1 cellular context compared by ENCODE assay signal in the genomic region with DNA sequence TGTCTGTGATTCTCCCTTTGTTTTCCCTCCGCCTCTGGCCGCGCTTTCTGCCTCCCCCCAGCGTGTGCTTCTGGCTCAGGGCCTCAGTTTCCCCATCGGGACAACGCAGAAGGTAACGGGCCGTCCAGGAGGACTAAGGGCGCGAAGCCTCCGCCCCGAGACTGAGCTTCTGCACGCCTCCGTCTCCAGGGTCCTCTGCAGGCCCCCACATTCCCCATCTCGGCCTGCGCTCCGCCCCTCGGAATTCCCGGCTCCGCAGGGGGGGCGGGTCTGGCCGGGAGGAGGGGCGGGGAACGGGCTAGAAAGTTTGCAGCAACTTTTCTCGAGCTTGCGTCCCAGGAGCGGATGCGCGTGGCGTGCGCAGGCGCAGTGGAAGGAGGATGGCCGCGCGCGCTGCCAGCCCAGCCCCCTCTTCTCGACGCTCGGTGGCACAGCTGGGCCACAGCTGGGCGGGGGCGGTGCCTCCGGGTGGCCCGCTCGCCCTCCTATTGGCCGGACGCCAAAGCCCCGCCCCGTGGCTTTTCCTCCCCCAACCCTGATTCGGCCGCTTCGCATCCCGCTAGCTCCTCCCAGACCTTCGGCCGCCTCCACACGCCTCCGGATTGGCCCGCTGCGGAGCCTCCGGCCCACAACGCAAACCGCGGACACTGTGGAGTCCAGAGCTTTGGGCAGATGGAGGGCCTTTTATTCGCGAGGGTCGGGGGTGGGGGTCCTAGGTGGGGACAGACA.
TF ChIP-seq lines count a peak whose summit lies in the region.

SIX5 (minus strand) TSS at position 199 of the 729 bp plus-strand sequence. CDS start 408 bp downstream, outside the sequence.

TF ChIP-seq in K562, 482 proteins besides CTCF, POLR2A, EP300 and RAD21 (continued from another document and continues in another):
- TF ChIP-seq E2F4 (CRISPR knock-in tag; IDR thresholded peaks at IDR 0.05; ENCODE audit: low read depth), result 0 out of 2 replicates have a peak, but pooled peaks have one; percentile 18
- TF ChIP-seq BCOR (IDR thresholded peaks at IDR 0.05), result peak; percentile 97
- TF ChIP-seq GABPA (tag; conservative IDR thresholded peaks at IDR 0.05; ENCODE audit: low read depth), result no peak
- no peak for TF ChIP-seq ARID2 (IDR thresholded peaks at IDR 0.05)
- TF ChIP-seq CXXC5 (CRISPR knock-in tag; IDR thresholded peaks at IDR 0.05), result peak; percentile 92
- 0 out of 2 replicates have a peak, but pooled peaks have one; percentile 15 for TF ChIP-seq TEAD2 (tag; IDR thresholded peaks at IDR 0.05)
- no peak for TF ChIP-seq CBX1 (IDR thresholded peaks at IDR 0.05; ENCODE audit: low read depth)
- TF ChIP-seq ZC3H11A (IDR thresholded peaks at IDR 0.05; ENCODE audit: low read depth, low read length), result no peak
- 0 out of 2 replicates have a peak, but pooled peaks have one; percentile 37 for TF ChIP-seq ELF2 (CRISPR knock-in tag; IDR thresholded peaks at IDR 0.05)
- peak; percentile 52 for TF ChIP-seq CREB1 (IDR thresholded peaks at IDR 0.05)
- TF ChIP-seq CREB1 (CRISPR knock-in tag; IDR thresholded peaks at IDR 0.05), result peak; percentile 78
- TF ChIP-seq, protein P1, sequence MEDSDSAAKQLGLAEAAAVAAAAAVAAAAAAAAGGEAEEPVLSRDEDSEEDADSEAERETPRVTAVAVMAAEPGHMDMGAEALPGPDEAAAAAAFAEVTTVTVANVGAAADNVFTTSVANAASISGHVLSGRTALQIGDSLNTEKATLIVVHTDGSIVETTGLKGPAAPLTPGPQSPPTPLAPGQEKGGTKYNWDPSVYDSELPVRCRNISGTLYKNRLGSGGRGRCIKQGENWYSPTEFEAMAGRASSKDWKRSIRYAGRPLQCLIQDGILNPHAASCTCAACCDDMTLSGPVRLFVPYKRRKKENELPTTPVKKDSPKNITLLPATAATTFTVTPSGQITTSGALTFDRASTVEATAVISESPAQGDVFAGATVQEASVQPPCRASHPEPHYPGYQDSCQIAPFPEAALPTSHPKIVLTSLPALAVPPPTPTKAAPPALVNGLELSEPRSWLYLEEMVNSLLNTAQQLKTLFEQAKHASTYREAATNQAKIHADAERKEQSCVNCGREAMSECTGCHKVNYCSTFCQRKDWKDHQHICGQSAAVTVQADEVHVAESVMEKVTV (CRISPR knock-in tag; IDR thresholded peaks at IDR 0.05), result 0 out of 2 replicates have a peak, but pooled peaks have one; percentile 3
- peak; percentile 71; the same call in 1 of the 2 replicates for TF ChIP-seq GABPB1 (CRISPR knock-in tag; IDR thresholded peaks at IDR 0.05)
- peak; percentile 97 to 100 for TF ChIP-seq SIN3A (IDR thresholded peaks at IDR 0.05; ENCODE audit: borderline replicate concordance in 2 of 2, control insufficient read depth in 1 of 2, low read depth in 2 of 2, low read length in 2 of 2)
- TF ChIP-seq RBM17 (IDR thresholded peaks at IDR 0.05; ENCODE audit: borderline replicate concordance, low read depth, low read length), result no peak
- TF ChIP-seq SETDB1 (IDR thresholded peaks at IDR 0.05; ENCODE audit: low read length), result no peak
- no peak for TF ChIP-seq ZNF277 (CRISPR knock-in tag; IDR thresholded peaks at IDR 0.05; ENCODE audit: borderline replicate concordance)
- TF ChIP-seq, protein P2, sequence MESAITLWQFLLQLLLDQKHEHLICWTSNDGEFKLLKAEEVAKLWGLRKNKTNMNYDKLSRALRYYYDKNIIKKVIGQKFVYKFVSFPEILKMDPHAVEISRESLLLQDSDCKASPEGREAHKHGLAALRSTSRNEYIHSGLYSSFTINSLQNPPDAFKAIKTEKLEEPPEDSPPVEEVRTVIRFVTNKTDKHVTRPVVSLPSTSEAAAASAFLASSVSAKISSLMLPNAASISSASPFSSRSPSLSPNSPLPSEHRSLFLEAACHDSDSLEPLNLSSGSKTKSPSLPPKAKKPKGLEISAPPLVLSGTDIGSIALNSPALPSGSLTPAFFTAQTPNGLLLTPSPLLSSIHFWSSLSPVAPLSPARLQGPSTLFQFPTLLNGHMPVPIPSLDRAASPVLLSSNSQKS (CRISPR knock-in tag; IDR thresholded peaks at IDR 0.05), result no peak
- no peak for TF ChIP-seq ETV5 (CRISPR knock-in tag; IDR thresholded peaks at IDR 0.05; ENCODE audit: low read depth)
- TF ChIP-seq ZBTB17 (CRISPR knock-in tag; IDR thresholded peaks at IDR 0.05), result peak; percentile 72; the same call in 1 of the 2 replicates
- peak; percentile 96 for TF ChIP-seq NFIC (IDR thresholded peaks at IDR 0.05)
- TF ChIP-seq USF2 (CRISPR knock-in tag; IDR thresholded peaks at IDR 0.05), result no peak
- TF ChIP-seq, protein P3, sequence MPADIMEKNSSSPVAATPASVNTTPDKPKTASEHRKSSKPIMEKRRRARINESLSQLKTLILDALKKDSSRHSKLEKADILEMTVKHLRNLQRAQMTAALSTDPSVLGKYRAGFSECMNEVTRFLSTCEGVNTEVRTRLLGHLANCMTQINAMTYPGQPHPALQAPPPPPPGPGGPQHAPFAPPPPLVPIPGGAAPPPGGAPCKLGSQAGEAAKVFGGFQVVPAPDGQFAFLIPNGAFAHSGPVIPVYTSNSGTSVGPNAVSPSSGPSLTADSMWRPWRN (IDR thresholded peaks at IDR 0.05; ENCODE audit: low read depth), result peak; percentile 23; the same call in 1 of the 2 replicates
- peak in 1 of 2 experiments; percentile 82; a peak in 2 of 4 replicates for TF ChIP-seq ZNF318 (IDR thresholded peaks at IDR 0.05; ENCODE audit: borderline replicate concordance in 1 of 2, low read depth in 1 of 2)
- TF ChIP-seq HNRNPK (IDR thresholded peaks at IDR 0.05; ENCODE audit: low read depth, low read length, poor library complexity, severe bottlenecking), result peak; percentile 100
- no peak for TF ChIP-seq TAL1 (IDR thresholded peaks at IDR 0.05)
- peak; percentile 69 for TF ChIP-seq GMEB1 (CRISPR knock-in tag; IDR thresholded peaks at IDR 0.05)
- 0 out of 2 replicates have a peak, but pooled peaks have one; percentile 26 for TF ChIP-seq XRCC5 (IDR thresholded peaks at IDR 0.05; ENCODE audit: low read depth, low read length)
- peak; percentile 82; the same call in 1 of the 2 replicates for TF ChIP-seq MTA3 (IDR thresholded peaks at IDR 0.05; ENCODE audit: borderline replicate concordance)
- TF ChIP-seq HDAC1 (IDR thresholded peaks at IDR 0.05), result peak in 1 of 2 experiments; percentile 80; a peak in 2 of 4 replicates
- TF ChIP-seq TRIM24 (IDR thresholded peaks at IDR 0.05), result no peak
- peak; percentile 61 for TF ChIP-seq POLR2H (tag; IDR thresholded peaks at IDR 0.05; ENCODE audit: low read depth)
- TF ChIP-seq ZNF24 (IDR thresholded peaks at IDR 0.05), result 0 out of 2 replicates have a peak, but pooled peaks have one; percentile 16
- no peak for TF ChIP-seq TCF7 (IDR thresholded peaks at IDR 0.05; ENCODE audit: borderline replicate concordance)
- TF ChIP-seq ZBED1 (IDR thresholded peaks at IDR 0.05), result peak; percentile 87; the same call in 1 of the 2 replicates
- TF ChIP-seq, protein P4, sequence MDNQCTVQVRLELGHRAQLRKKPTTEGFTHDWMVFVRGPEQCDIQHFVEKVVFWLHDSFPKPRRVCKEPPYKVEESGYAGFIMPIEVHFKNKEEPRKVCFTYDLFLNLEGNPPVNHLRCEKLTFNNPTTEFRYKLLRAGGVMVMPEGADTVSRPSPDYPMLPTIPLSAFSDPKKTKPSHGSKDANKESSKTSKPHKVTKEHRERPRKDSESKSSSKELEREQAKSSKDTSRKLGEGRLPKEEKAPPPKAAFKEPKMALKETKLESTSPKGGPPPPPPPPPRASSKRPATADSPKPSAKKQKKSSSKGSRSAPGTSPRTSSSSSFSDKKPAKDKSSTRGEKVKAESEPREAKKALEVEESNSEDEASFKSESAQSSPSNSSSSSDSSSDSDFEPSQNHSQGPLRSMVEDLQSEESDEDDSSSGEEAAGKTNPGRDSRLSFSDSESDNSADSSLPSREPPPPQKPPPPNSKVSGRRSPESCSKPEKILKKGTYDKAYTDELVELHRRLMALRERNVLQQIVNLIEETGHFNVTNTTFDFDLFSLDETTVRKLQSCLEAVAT (IDR thresholded peaks at IDR 0.05), result peak; percentile 78 to 83
- peak in 1 of 2 experiments; percentile 66; a peak in 1 of 4 replicates for TF ChIP-seq SRF (CRISPR knock-in tag; IDR thresholded peaks at IDR 0.05)
- no peak for TF ChIP-seq PTBP1 (IDR thresholded peaks at IDR 0.05; ENCODE audit: low read depth, low read length)
